Comparison of ENCODE assay signal across 18 cellular contexts in genomic region chr9:133405508-133406009, GRCh38. TPM values are rescaled to one million over a fixed set of nuclear protein-coding genes. Genes with fewer than 3 reads are reported as not detected.
A peak's percentile ranks its signal among the peaks of the same experiment; 100 is the strongest.
DNase-seq lines count a peak whose midpoint lies in the region; ATAC-seq, FAIRE-seq and TF ChIP-seq lines count a peak whose summit lies in the region.
"Had no signal": no experiment of that assay in that cellular context is flagged by ENCODE, and none has a peak within 500 bp of the region (broad histone marks: within the 10 kb centered on the region; RNA-seq: fewer than 3 reads in every experiment).

No MANE protein-coding gene starts in this region.

- no peak for TF ChIP-seq EP300 in HepG2 (IDR thresholded peaks at IDR 0.05; ENCODE audit: low read depth in 2 of 2, low read length in 2 of 2)
- no peak for TF ChIP-seq EP300 in HepG2 (CRISPR knock-in tag; IDR thresholded peaks at IDR 0.05; ENCODE audit: borderline replicate concordance)

- no peak overlapping the region for H2AFZ ChIP-seq in HepG2 (ENCODE audit: low read length)

- H3K79me2 ChIP-seq in HepG2 (ENCODE audit: insufficient read depth, low read length): no peaks in the 10 kb centered on the region

- TF ChIP-seq CTCF in HepG2 (CRISPR knock-in tag; IDR thresholded peaks at IDR 0.05): no peak

- peaks cover 8% of the 10 kb centered on the region for H3K4me1 ChIP-seq in HepG2 (ENCODE audit: insufficient read depth, low read length)
- H3K4me1 ChIP-seq in HAP-1: no peaks in the 10 kb centered on the region
- H3K4me1 ChIP-seq: foreskin keratinocyte, SJSA1 had no signal

- H3K36me3 ChIP-seq in HepG2 (replicated peaks in 1 of 2; ENCODE audit: control insufficient read depth in 1 of 2, insufficient read depth in 2 of 2, low read length in 2 of 2) (peaks cover 24 to 44% of the 10 kb centered on the region in 2 experiments; a peak in 4 of 5 replicates), HAP-1 (replicated peaks) (peaks cover 67% of the 10 kb centered on the region)

- H3K4me2 ChIP-seq in HepG2 (ENCODE audit: low read depth, low read length): no peak overlapping the region

- 93% methylated on average over 6 of the region's 9 CpGs for WGBS in HepG2 (ENCODE audit: low lambda C conversion rate)

- no peak for FAIRE-seq in HepG2 (lab: Jason Lieb, UNC)

- DNase-seq in AG08395 (ENCODE audit: low spot score) (peak; percentile 20), HCEC 1CT (peak; percentile 1), dermis blood vessel endothelial cell (peak; percentile 65), HepG2 (ENCODE audit: low spot score) (no peak), HAP-1 (ENCODE audit: low spot score in 2 of 2) (no peak), NCI-H2081 (lab: John Stamatoyannopoulos, UW) (no peak), NCI-H1105 treated with DMSO at 0.1 percent for 48 hours (lab: John Stamatoyannopoulos, UW) (no peak), inferior parietal cortex (ENCODE audit: extremely low spot score) (no peak)
- DNase-seq: activated CD8-positive, alpha-beta memory T cell treated with anti-CD3 and anti-CD28 coated beads, Interleukin-2, amount 50 U/mL, for 48 hours; activated naive CD4-positive, alpha-beta T cell treated with anti-CD3 and anti-CD28 coated beads, Interleukin-2, amount 10 ng/mL, durations not matched to agents 7 days and 5 days; effector CD8-positive, alpha-beta T cell; foreskin keratinocyte; H9; mammary epithelial cell; NCI-H1694 treated with DMSO at 0.1 percent for 48 hours; NCI-H510A; nephron progenitor cell had no signal

- CTCF ChIA-PET in HepG2 (lab: Yijun Ruan, JAX; ENCODE audit: low intra/inter-chr PET ratio, low total read pairs): interaction anchor here (1.9 kb wide), 1 partner anchor 81 kb away, joined by 39 read pairs; no protein-coding TSS in a partner anchor

- H3K9ac ChIP-seq in HepG2 (ENCODE audit: insufficient read depth, low read depth, low read length): no peak overlapping the region

- no peak for TF ChIP-seq RAD21 in HepG2 (CRISPR knock-in tag; IDR thresholded peaks at IDR 0.05)

- POLR2A ChIA-PET in HepG2 (lab: Yijun Ruan, JAX): no interaction called here

- in situ Hi-C loops in HepG2 (cut with HindIII; ENCODE audit: extremely low pct_ligation_motif_present, low pct_unique_long_range_greater_than_20kb) (loop anchor here (5.0 kb wide), 2 partner anchors 48 to 82 kb away; partner anchors contain the start of genes SURF1 and SURF2), HAP-1 (cut with MboI; ENCODE audit: low sequenced_read_pairs) (no loop called here)

- TF ChIP-seq POLR2A in HepG2 (IDR thresholded peaks at IDR 0.05; ENCODE audit: insufficient read depth in 1 of 2, low read depth in 2 of 2, low read length in 2 of 2): no peak

- no peak overlapping the region for H3K4me3 ChIP-seq in HepG2 (replicated peaks in 1 of 3; ENCODE audit: insufficient read depth in 1 of 3, low read depth in 2 of 3, low read length in 3 of 3)
- no peak overlapping the region for H3K4me3 ChIP-seq in HAP-1
- H3K4me3 ChIP-seq: SJSA1 had no signal

- H3K9me3 ChIP-seq in HepG2 (ENCODE audit: low read length) (no peaks in the 10 kb centered on the region), HAP-1 (no peaks in the 10 kb centered on the region)
- H3K9me3 ChIP-seq: SJSA1 had no signal

- BruUV-seq in HepG2 (replicated peaks; lab: Mats Ljungman, UMichigan): no TSS peak

- H4K20me1 ChIP-seq in HepG2 (ENCODE audit: insufficient read depth, low read length): 0 out of 2 replicates have a peak, but pooled peaks cover 4% of the 10 kb centered on the region

- intact Hi-C loops in HepG2 (cut with micrococcal nuclease; ENCODE audit: unreplicated experiment): loop anchor here (2.0 kb wide), 1 partner anchor 19 kb away; no protein-coding TSS in a partner anchor

- ATAC-seq in HepG2: no peak
- ATAC-seq: foreskin keratinocyte had no signal

- no peak overlapping the region for H3K27ac ChIP-seq in HepG2 (ENCODE audit: extremely low read length, insufficient read depth, low read length)
- H3K27ac ChIP-seq: foreskin keratinocyte, SJSA1 had no signal

- H3K27me3 ChIP-seq in HepG2 (ENCODE audit: control insufficient read depth in 1 of 2, insufficient read depth in 2 of 2, low read length in 2 of 2): no peaks in the 10 kb centered on the region
- no peaks in the 10 kb centered on the region for H3K27me3 ChIP-seq in HAP-1 (ENCODE audit: low read depth)
- H3K27me3 ChIP-seq: foreskin keratinocyte, SJSA1 had no signal

RNA-seq across cellular contexts. Expression of gene REXO4, which starts 12.3 kb away (rescaled TPM):
- total RNA-seq in dermis blood vessel endothelial cell: 16.2 and 26.9 TPM in 2 replicates
- 30.4 and 32.9 TPM in 2 replicates for total RNA-seq in HepG2 (2016; rRNA removed; fragmentation: Illumina TruSeq; extraction: Trizol)
- 13.1 and 13.7 TPM in 2 replicates for total RNA-seq in HepG2 (2016; cell fraction: cytosol; rRNA removed; fragmentation: Illumina TruSeq; extraction: Trizol; ENCODE audit: low read depth)
- 30.5 and 30.8 TPM in 2 replicates for total RNA-seq in HepG2 (2016; cell fraction: insoluble cytoplasmic fraction; rRNA removed; fragmentation: Illumina TruSeq; extraction: Trizol)
- 26.1 and 26.5 TPM in 2 replicates for total RNA-seq in HepG2 (2016; cell fraction: membrane; rRNA removed; fragmentation: Illumina TruSeq; extraction: Trizol)
- 13.7 and 15.5 TPM in 2 replicates for total RNA-seq in HepG2 (2016; cell fraction: nucleus; rRNA removed; fragmentation: Illumina TruSeq; extraction: Trizol)
- polyA plus RNA-seq in HepG2 (2011; rRNA removed): 18.5 and 20.2 TPM in 2 replicates
- 20.6 and 24.2 TPM in 2 replicates for polyA plus RNA-seq in HepG2 (2011; cell fraction: cytosol; rRNA removed)
- polyA plus RNA-seq in HepG2 (2011; cell fraction: nucleus; rRNA removed): 13.1 and 13.9 TPM in 2 replicates
- polyA plus RNA-seq in HepG2 (2012): 18.4 and 20.8 TPM in 2 replicates
- 13.2 and 14.9 TPM in 2 replicates for polyA plus RNA-seq in HepG2 (2016; cell fraction: cytosol; fragmentation: Illumina TruSeq; extraction: Trizol; ENCODE audit: low read depth)
- polyA plus RNA-seq in HepG2 (2016; cell fraction: insoluble cytoplasmic fraction; fragmentation: Illumina TruSeq; extraction: Trizol; ENCODE audit: low read depth): 40.1 and 41.2 TPM in 2 replicates
- 23.2 and 24.3 TPM in 2 replicates for polyA plus RNA-seq in HepG2 (2016; cell fraction: membrane; fragmentation: Illumina TruSeq; extraction: Trizol; ENCODE audit: low read depth)
- 25.0 and 27.5 TPM in 2 replicates for polyA plus RNA-seq in HepG2 (2016; cell fraction: nucleus; fragmentation: Illumina TruSeq; extraction: Trizol; ENCODE audit: insufficient read depth, low read depth)
- polyA minus RNA-seq in HepG2 (2011; rRNA and poly(A)+ RNA removed; ENCODE audit: low replicate concordance): 29.1 and 46.3 TPM in 2 replicates
- polyA minus RNA-seq in HepG2 (2011; cell fraction: cytosol; rRNA and poly(A)+ RNA removed): 14.4 and 15.3 TPM in 2 replicates
- 16.2 TPM in 2 replicates for polyA minus RNA-seq in HepG2 (2011; cell fraction: nucleus; rRNA and poly(A)+ RNA removed)

RNA-seq across cellular contexts. Expression of gene ADAMTS13, which starts 16.6 kb away (rescaled TPM):
- total RNA-seq in dermis blood vessel endothelial cell (0.84 and 1.0 TPM in 2 replicates), HepG2 (2016; rRNA removed; fragmentation: Illumina TruSeq; extraction: Trizol) (0.69 and 0.91 TPM in 2 replicates)
- total RNA-seq in HepG2 (2016; cell fraction: cytosol; rRNA removed; fragmentation: Illumina TruSeq; extraction: Trizol; ENCODE audit: low read depth): 0.26 and 0.30 TPM in 2 replicates
- 0.22 and 0.91 TPM in 2 replicates for total RNA-seq in HepG2 (2016; cell fraction: insoluble cytoplasmic fraction; rRNA removed; fragmentation: Illumina TruSeq; extraction: Trizol)
- total RNA-seq in HepG2 (2016; cell fraction: membrane; rRNA removed; fragmentation: Illumina TruSeq; extraction: Trizol): 0.21 and 0.37 TPM in 2 replicates
- 0.78 and 1.4 TPM in 2 replicates for total RNA-seq in HepG2 (2016; cell fraction: nucleus; rRNA removed; fragmentation: Illumina TruSeq; extraction: Trizol)
- 4.5 and 5.0 TPM in 2 replicates for polyA plus RNA-seq in HepG2 (2011; rRNA removed)
- 1.2 and 2.2 TPM in 2 replicates for polyA plus RNA-seq in HepG2 (2011; cell fraction: cytosol; rRNA removed)
- polyA plus RNA-seq in HepG2 (2011; cell fraction: nucleus; rRNA removed): 35.9 and 63.7 TPM in 2 replicates
- 1.4 and 2.0 TPM in 2 replicates for polyA plus RNA-seq in HepG2 (2012)
- polyA plus RNA-seq in HepG2 (2016; cell fraction: cytosol; fragmentation: Illumina TruSeq; extraction: Trizol; ENCODE audit: low read depth): 0.12 and 0.16 TPM in 2 replicates
- polyA plus RNA-seq in HepG2 (2016; cell fraction: insoluble cytoplasmic fraction; fragmentation: Illumina TruSeq; extraction: Trizol; ENCODE audit: low read depth): 0.48 and 0.73 TPM in 2 replicates
- 0.14 and 0.23 TPM in 2 replicates for polyA plus RNA-seq in HepG2 (2016; cell fraction: membrane; fragmentation: Illumina TruSeq; extraction: Trizol; ENCODE audit: low read depth)
- 4.6 TPM in 2 replicates for polyA plus RNA-seq in HepG2 (2016; cell fraction: nucleus; fragmentation: Illumina TruSeq; extraction: Trizol; ENCODE audit: insufficient read depth, low read depth)
- 0.75 and 1.4 TPM in 2 replicates for polyA minus RNA-seq in HepG2 (2011; rRNA and poly(A)+ RNA removed; ENCODE audit: low replicate concordance)
- 0.30 and 0.62 TPM in 2 replicates for polyA minus RNA-seq in HepG2 (2011; cell fraction: cytosol; rRNA and poly(A)+ RNA removed)
- polyA minus RNA-seq in HepG2 (2011; cell fraction: nucleus; rRNA and poly(A)+ RNA removed): 2.4 and 3.1 TPM in 2 replicates

RNA-seq across cellular contexts. Expression of gene STKLD1, which starts 29.4 kb away (rescaled TPM):
- total RNA-seq in dermis blood vessel endothelial cell (0.47 and 1.2 TPM in 2 replicates), HepG2 (2016; rRNA removed; fragmentation: Illumina TruSeq; extraction: Trizol) (1.1 and 2.2 TPM in 2 replicates)
- 3.2 and 4.6 TPM in 2 replicates for total RNA-seq in HepG2 (2016; cell fraction: cytosol; rRNA removed; fragmentation: Illumina TruSeq; extraction: Trizol; ENCODE audit: low read depth)
- 1.6 TPM in 2 replicates for total RNA-seq in HepG2 (2016; cell fraction: insoluble cytoplasmic fraction; rRNA removed; fragmentation: Illumina TruSeq; extraction: Trizol)
- total RNA-seq in HepG2 (2016; cell fraction: membrane; rRNA removed; fragmentation: Illumina TruSeq; extraction: Trizol): 3.7 and 4.8 TPM in 2 replicates
- total RNA-seq in HepG2 (2016; cell fraction: nucleus; rRNA removed; fragmentation: Illumina TruSeq; extraction: Trizol): 0.53 and 0.75 TPM in 2 replicates
- polyA plus RNA-seq in HepG2 (2011; rRNA removed): 1.5 and 3.8 TPM in 2 replicates
- 2.0 and 2.7 TPM in 2 replicates for polyA plus RNA-seq in HepG2 (2011; cell fraction: cytosol; rRNA removed)
- polyA plus RNA-seq in HepG2 (2011; cell fraction: nucleus; rRNA removed): 0.87 and 3.7 TPM in 2 replicates
- polyA plus RNA-seq in HepG2 (2012): 3.1 and 4.8 TPM in 2 replicates
- 4.2 and 4.8 TPM in 2 replicates for polyA plus RNA-seq in HepG2 (2016; cell fraction: cytosol; fragmentation: Illumina TruSeq; extraction: Trizol; ENCODE audit: low read depth)
- 1.5 and 2.2 TPM in 2 replicates for polyA plus RNA-seq in HepG2 (2016; cell fraction: insoluble cytoplasmic fraction; fragmentation: Illumina TruSeq; extraction: Trizol; ENCODE audit: low read depth)
- 3.8 and 5.3 TPM in 2 replicates for polyA plus RNA-seq in HepG2 (2016; cell fraction: membrane; fragmentation: Illumina TruSeq; extraction: Trizol; ENCODE audit: low read depth)
- polyA plus RNA-seq in HepG2 (2016; cell fraction: nucleus; fragmentation: Illumina TruSeq; extraction: Trizol; ENCODE audit: insufficient read depth, low read depth): 1.2 and 2.1 TPM in 2 replicates
- 0.56 and 1.5 TPM in 2 replicates for polyA minus RNA-seq in HepG2 (2011; rRNA and poly(A)+ RNA removed; ENCODE audit: low replicate concordance)
- 0.59 TPM in 1 of 2 replicates, not detected in the other for polyA minus RNA-seq in HepG2 (2011; cell fraction: cytosol; rRNA and poly(A)+ RNA removed)
- polyA minus RNA-seq in HepG2 (2011; cell fraction: nucleus; rRNA and poly(A)+ RNA removed): 0.77 and 1.1 TPM in 2 replicates

RNA-seq across cellular contexts. Expression of gene SURF4, which starts 29.7 kb away (rescaled TPM):
- total RNA-seq in dermis blood vessel endothelial cell (370 and 397 TPM in 2 replicates), HepG2 (2016; rRNA removed; fragmentation: Illumina TruSeq; extraction: Trizol) (135 and 265 TPM in 2 replicates)
- total RNA-seq in HepG2 (2016; cell fraction: cytosol; rRNA removed; fragmentation: Illumina TruSeq; extraction: Trizol; ENCODE audit: low read depth): 32.2 and 32.9 TPM in 2 replicates
- total RNA-seq in HepG2 (2016; cell fraction: insoluble cytoplasmic fraction; rRNA removed; fragmentation: Illumina TruSeq; extraction: Trizol): 115 and 269 TPM in 2 replicates
- total RNA-seq in HepG2 (2016; cell fraction: membrane; rRNA removed; fragmentation: Illumina TruSeq; extraction: Trizol): 110 and 114 TPM in 2 replicates
- total RNA-seq in HepG2 (2016; cell fraction: nucleus; rRNA removed; fragmentation: Illumina TruSeq; extraction: Trizol): 228 and 275 TPM in 2 replicates
- polyA plus RNA-seq in HepG2 (2011; rRNA removed): 220 and 224 TPM in 2 replicates
- polyA plus RNA-seq in HepG2 (2011; cell fraction: cytosol; rRNA removed): 264 and 277 TPM in 2 replicates
- 180 and 191 TPM in 2 replicates for polyA plus RNA-seq in HepG2 (2011; cell fraction: nucleus; rRNA removed)
- 188 and 224 TPM in 2 replicates for polyA plus RNA-seq in HepG2 (2012)
- 32.1 and 37.0 TPM in 2 replicates for polyA plus RNA-seq in HepG2 (2016; cell fraction: cytosol; fragmentation: Illumina TruSeq; extraction: Trizol; ENCODE audit: low read depth)
- 124 and 145 TPM in 2 replicates for polyA plus RNA-seq in HepG2 (2016; cell fraction: insoluble cytoplasmic fraction; fragmentation: Illumina TruSeq; extraction: Trizol; ENCODE audit: low read depth)
- 76.2 and 78.0 TPM in 2 replicates for polyA plus RNA-seq in HepG2 (2016; cell fraction: membrane; fragmentation: Illumina TruSeq; extraction: Trizol; ENCODE audit: low read depth)
- polyA plus RNA-seq in HepG2 (2016; cell fraction: nucleus; fragmentation: Illumina TruSeq; extraction: Trizol; ENCODE audit: insufficient read depth, low read depth): 397 and 400 TPM in 2 replicates
- 375 and 710 TPM in 2 replicates for polyA minus RNA-seq in HepG2 (2011; rRNA and poly(A)+ RNA removed; ENCODE audit: low replicate concordance)
- 173 and 200 TPM in 2 replicates for polyA minus RNA-seq in HepG2 (2011; cell fraction: cytosol; rRNA and poly(A)+ RNA removed)
- 72.5 and 84.8 TPM in 2 replicates for polyA minus RNA-seq in HepG2 (2011; cell fraction: nucleus; rRNA and poly(A)+ RNA removed)

RNA-seq across cellular contexts. Expression of gene SURF2, which starts 49.2 kb away (rescaled TPM):
- 11.2 and 11.7 TPM in 2 replicates for total RNA-seq in dermis blood vessel endothelial cell
- total RNA-seq in HepG2 (2016; rRNA removed; fragmentation: Illumina TruSeq; extraction: Trizol): 10.3 and 13.6 TPM in 2 replicates
- 10.3 and 15.8 TPM in 2 replicates for total RNA-seq in HepG2 (2016; cell fraction: cytosol; rRNA removed; fragmentation: Illumina TruSeq; extraction: Trizol; ENCODE audit: low read depth)
- total RNA-seq in HepG2 (2016; cell fraction: insoluble cytoplasmic fraction; rRNA removed; fragmentation: Illumina TruSeq; extraction: Trizol): 12.0 and 12.6 TPM in 2 replicates
- 10.0 and 13.9 TPM in 2 replicates for total RNA-seq in HepG2 (2016; cell fraction: membrane; rRNA removed; fragmentation: Illumina TruSeq; extraction: Trizol)
- 4.1 and 4.4 TPM in 2 replicates for total RNA-seq in HepG2 (2016; cell fraction: nucleus; rRNA removed; fragmentation: Illumina TruSeq; extraction: Trizol)
- 6.1 and 6.3 TPM in 2 replicates for polyA plus RNA-seq in HepG2 (2011; rRNA removed)
- 6.8 and 9.7 TPM in 2 replicates for polyA plus RNA-seq in HepG2 (2011; cell fraction: cytosol; rRNA removed)
- 6.6 and 8.7 TPM in 2 replicates for polyA plus RNA-seq in HepG2 (2011; cell fraction: nucleus; rRNA removed)
- 6.8 and 8.6 TPM in 2 replicates for polyA plus RNA-seq in HepG2 (2012)
- polyA plus RNA-seq in HepG2 (2016; cell fraction: cytosol; fragmentation: Illumina TruSeq; extraction: Trizol; ENCODE audit: low read depth): 14.4 and 20.2 TPM in 2 replicates
- 19.8 and 21.6 TPM in 2 replicates for polyA plus RNA-seq in HepG2 (2016; cell fraction: insoluble cytoplasmic fraction; fragmentation: Illumina TruSeq; extraction: Trizol; ENCODE audit: low read depth)
- 12.6 and 15.8 TPM in 2 replicates for polyA plus RNA-seq in HepG2 (2016; cell fraction: membrane; fragmentation: Illumina TruSeq; extraction: Trizol; ENCODE audit: low read depth)
- 11.3 and 11.9 TPM in 2 replicates for polyA plus RNA-seq in HepG2 (2016; cell fraction: nucleus; fragmentation: Illumina TruSeq; extraction: Trizol; ENCODE audit: insufficient read depth, low read depth)
- polyA minus RNA-seq in HepG2 (2011; rRNA and poly(A)+ RNA removed; ENCODE audit: low replicate concordance): 3.5 and 24.4 TPM in 2 replicates
- polyA minus RNA-seq in HepG2 (2011; cell fraction: cytosol; rRNA and poly(A)+ RNA removed): 2.3 and 5.0 TPM in 2 replicates
- polyA minus RNA-seq in HepG2 (2011; cell fraction: nucleus; rRNA and poly(A)+ RNA removed): 1.6 and 2.3 TPM in 2 replicates

Comparison
In these comparisons a context has a peak if more than half of its experiments do, and no peak if none do; other contexts are left out.
1. DNase-seq: peak in AG08395 (single experiment), HCEC 1CT (single experiment) and dermis blood vessel endothelial cell (single experiment); none in HepG2 (single experiment), HAP-1 (0 of 2), NCI-H2081 (0 of 2), NCI-H1105 treated with DMSO at 0.1 percent for 48 hours (single experiment) and inferior parietal cortex (single experiment).